ENCODE assay signal across 31 cellular contexts in genomic region chr2:125560855-125561254, GRCh38.
"Had no signal": no experiment of that assay in that cellular context is flagged by ENCODE, and none has a peak within 500 bp of the region (broad histone marks: within the 10 kb centered on the region; RNA-seq: fewer than 3 reads in every experiment).

No MANE protein-coding gene starts in this region.

- DNase-seq: activated B cell treated with CpG ODN at 0.5 μM for 24 hours; activated CD4-positive, alpha-beta T cell treated with anti-CD3 and anti-CD28 coated beads for 48 hours; activated CD4-positive, alpha-beta T cell treated with anti-CD3 and anti-CD28 coated beads, Interleukin-2, amount 50 U/mL, for 1 hour; activated CD4-positive, alpha-beta T cell treated with anti-CD3 and anti-CD28 coated beads, Interleukin-2, amount 50 U/mL, for 48 hours; activated CD8-positive, alpha-beta memory T cell treated with anti-CD3 and anti-CD28 coated beads for 24 hours; activated CD8-positive, alpha-beta T cell treated with anti-CD3 and anti-CD28 coated beads for 36 hours; activated effector memory CD4-positive, alpha-beta T cell treated with Interleukin-2 at 50 U/mL for 16 hours; activated gamma-delta T cell treated with Interleukin-2 at 50 U/mL for 16 hours; activated naive CD4-positive, alpha-beta T cell treated with Interleukin-2 at 50 U/mL for 16 hours; activated naive CD8-positive, alpha-beta T cell treated with anti-CD3 and anti-CD28 coated beads for 36 hours; activated naive CD8-positive, alpha-beta T cell treated with anti-CD3 and anti-CD28 coated beads, Interleukin-2, amount 50 U/mL, for 24 hours; activated T-cell treated with anti-CD3 and anti-CD28 coated beads, Interleukin-2, amount 50 U/mL, for 4 hours; adrenal gland; cortex of kidney; dermis blood vessel endothelial cell; effector CD4-positive, alpha-beta T cell; effector memory CD8-positive, alpha-beta T cell; foreskin keratinocyte; gastrocnemius medialis; T-helper 1 cell; T-helper 17 cell; T1000; WERI-Rb-1 had no signal

- ATAC-seq: activated CD4-positive, CD25-positive, alpha-beta regulatory T cell treated with anti-CD3 and anti-CD28 coated beads, Interleukin-2, amount 50 U/mL, for 24 hours; activated CD8-positive, alpha-beta T cell treated with anti-CD3 and anti-CD28 coated beads for 36 hours; activated naive CD8-positive, alpha-beta T cell treated with anti-CD3 and anti-CD28 coated beads, Interleukin-2, amount 50 U/mL, for 24 hours; activated T-cell treated with anti-CD3 and anti-CD28 coated beads, Interleukin-2, amount 50 U/mL, for 4 hours; activated T-helper 17 cell treated with anti-CD3 and anti-CD28 coated beads, Interleukin-2, amount 50 U/mL, for 72 hours; effector memory CD8-positive, alpha-beta T cell; foreskin keratinocyte; gastrocnemius medialis; T-helper 17 cell had no signal

- H3K36me3 ChIP-seq: adrenal gland, ascending aorta, esophagus muscularis mucosa, gastrocnemius medialis, WERI-Rb-1 had no signal

- H3K27ac ChIP-seq: adrenal gland, ascending aorta, esophagus muscularis mucosa, foreskin keratinocyte, gastrocnemius medialis, WERI-Rb-1 had no signal

- H3K36me3 Mint-ChIP-seq: activated naive CD4-positive, alpha-beta T cell treated with anti-CD3 and anti-CD28 coated beads, Interleukin-2, amount 50 U/mL, for 24 hours; activated naive CD8-positive, alpha-beta T cell treated with anti-CD3 and anti-CD28 coated beads for 36 hours; brain had no signal

- H3K4me1 Mint-ChIP-seq: activated B cell treated with CpG ODN at 0.5 μM for 24 hours; activated naive CD4-positive, alpha-beta T cell treated with anti-CD3 and anti-CD28 coated beads, Interleukin-2, amount 50 U/mL, for 24 hours; activated naive CD8-positive, alpha-beta T cell treated with anti-CD3 and anti-CD28 coated beads for 36 hours; activated naive CD8-positive, alpha-beta T cell treated with anti-CD3 and anti-CD28 coated beads, Interleukin-2, amount 50 U/mL, for 24 hours; activated T-helper 17 cell treated with anti-CD3 and anti-CD28 coated beads, Interleukin-2, amount 50 U/mL, for 72 hours; brain; central memory CD8-positive, alpha-beta T cell; T-helper 17 cell had no signal

- H3K4me3 ChIP-seq: adrenal gland, ascending aorta, esophagus muscularis mucosa, gastrocnemius medialis had no signal

- H3K27me3 ChIP-seq: adrenal gland, ascending aorta, esophagus muscularis mucosa, foreskin keratinocyte, gastrocnemius medialis had no signal

- H3K4me3 Mint-ChIP-seq: activated B cell treated with CpG ODN at 0.5 μM for 24 hours; activated CD8-positive, alpha-beta T cell treated with anti-CD3 and anti-CD28 coated beads for 36 hours; activated naive CD4-positive, alpha-beta T cell treated with anti-CD3 and anti-CD28 coated beads, Interleukin-2, amount 50 U/mL, for 24 hours; activated naive CD8-positive, alpha-beta T cell treated with anti-CD3 and anti-CD28 coated beads for 36 hours; activated naive CD8-positive, alpha-beta T cell treated with anti-CD3 and anti-CD28 coated beads, Interleukin-2, amount 50 U/mL, for 24 hours; activated T-cell treated with anti-CD3 and anti-CD28 coated beads, Interleukin-2, amount 50 U/mL, for 4 hours; activated T-helper 17 cell treated with anti-CD3 and anti-CD28 coated beads, Interleukin-2, amount 50 U/mL, for 72 hours; brain; central memory CD8-positive, alpha-beta T cell; effector memory CD8-positive, alpha-beta T cell; T-helper 17 cell; T-helper 2 cell treated with Interferon-gamma antibody and Interleukin-4, amounts not matched to agents 5 μg/mL and 100 μg/mL, for 36 hours had no signal

- H3K9me3 ChIP-seq: adrenal gland, ascending aorta, esophagus muscularis mucosa, gastrocnemius medialis had no signal

- H3K4me1 ChIP-seq: adrenal gland, ascending aorta, esophagus muscularis mucosa, foreskin keratinocyte, gastrocnemius medialis had no signal

- H3K27me3 Mint-ChIP-seq: activated B cell treated with CpG ODN at 0.5 μM for 24 hours; activated CD8-positive, alpha-beta T cell treated with anti-CD3 and anti-CD28 coated beads for 36 hours; activated naive CD4-positive, alpha-beta T cell treated with anti-CD3 and anti-CD28 coated beads, Interleukin-2, amount 50 U/mL, for 24 hours; activated naive CD8-positive, alpha-beta T cell treated with anti-CD3 and anti-CD28 coated beads for 36 hours; activated naive CD8-positive, alpha-beta T cell treated with anti-CD3 and anti-CD28 coated beads, Interleukin-2, amount 50 U/mL, for 24 hours; activated T-helper 17 cell treated with anti-CD3 and anti-CD28 coated beads, Interleukin-2, amount 50 U/mL, for 72 hours; brain; central memory CD8-positive, alpha-beta T cell; effector memory CD8-positive, alpha-beta T cell; T-helper 17 cell had no signal

- H3K9me3 Mint-ChIP-seq: activated naive CD4-positive, alpha-beta T cell treated with anti-CD3 and anti-CD28 coated beads, Interleukin-2, amount 50 U/mL, for 24 hours had no signal

- H3K27ac Mint-ChIP-seq: activated B cell treated with CpG ODN at 0.5 μM for 24 hours; activated CD8-positive, alpha-beta T cell treated with anti-CD3 and anti-CD28 coated beads for 36 hours; activated naive CD4-positive, alpha-beta T cell treated with anti-CD3 and anti-CD28 coated beads, Interleukin-2, amount 50 U/mL, for 24 hours; activated naive CD8-positive, alpha-beta T cell treated with anti-CD3 and anti-CD28 coated beads for 36 hours; activated naive CD8-positive, alpha-beta T cell treated with anti-CD3 and anti-CD28 coated beads, Interleukin-2, amount 50 U/mL, for 24 hours; activated T-helper 17 cell treated with anti-CD3 and anti-CD28 coated beads, Interleukin-2, amount 50 U/mL, for 72 hours; brain; effector memory CD8-positive, alpha-beta T cell; T-helper 17 cell; T-helper 2 cell treated with Interferon-gamma antibody and Interleukin-4, amounts not matched to agents 5 μg/mL and 100 μg/mL, for 36 hours had no signal
